Comparison of ENCODE assay signal across 4 cellular contexts in genomic region chr4:54597714-54598113, GRCh38.
DNase-seq lines count a peak whose midpoint lies in the region; ATAC-seq, FAIRE-seq and TF ChIP-seq lines count a peak whose summit lies in the region.
"Not testable (repeated sequence)": the region's sequence is repeated elsewhere in the genome, so short reads cannot be mapped to it uniquely, and the experiment has no call there.

No MANE protein-coding gene starts in this region.

- WGBS in GM23248 (ENCODE audit: low coverage in 1 of 2, low lambda C conversion rate in 2 of 2, missing lambda C conversion rate in 2 of 2), 2 experiments = 70 to 76% methylated on average over 7 of the region's 7 CpGs
- 59% methylated on average over 7 of the region's 7 CpGs for WGBS in K562 (ENCODE audit: insufficient coverage, low coverage, missing lambda C conversion rate)

- not testable (repeated sequence) for H3K79me2 ChIP-seq in GM23248 (ENCODE audit: insufficient read depth); K562 (ENCODE audit: control insufficient read depth, insufficient read depth, low read length)

- not testable (repeated sequence) for TF ChIP-seq POLR2A in K562 (conservative IDR thresholded peaks at IDR 0.05)

- BruUV-seq in K562 (replicated peaks; lab: Mats Ljungman, UMichigan) = not testable (repeated sequence)

- not testable (repeated sequence) for H3K4me1 ChIP-seq in GM23248 (ENCODE audit: insufficient read depth); K562 (replicated peaks in 1 of 2; ENCODE audit: control insufficient read depth in 2 of 2, insufficient read depth in 2 of 2, low read length in 2 of 2)

- not testable (repeated sequence) for H3K9ac ChIP-seq in GM23248; K562 (ENCODE audit: insufficient read depth in 1 of 2, low read depth in 2 of 2, low read length in 2 of 2)

- not testable (repeated sequence) for H4K20me1 ChIP-seq in GM23248 (ENCODE audit: insufficient read depth); K562 (replicated peaks; ENCODE audit: control insufficient read depth, insufficient read depth, low read length)

- not testable (repeated sequence) for H2AFZ ChIP-seq in GM23248; K562 (ENCODE audit: low read depth, low read length)

- not testable (repeated sequence) for ATAC-seq in K562

- POLR2A ChIA-PET in K562 (lab: Yijun Ruan, JAX) = not testable (repeated sequence)

- in situ Hi-C loops in GM23248 (cut with MboI); K562 (cut with MboI): not testable (repeated sequence)

- H3K27me3 ChIP-seq in GM23248 (replicated peaks; ENCODE audit: insufficient read depth); K562 (ENCODE audit: control insufficient read depth in 2 of 2, insufficient read depth in 2 of 2, low read length in 2 of 2): not testable (repeated sequence)

- not testable (repeated sequence) for TF ChIP-seq RAD21 in K562 (CRISPR knock-in tag; conservative IDR thresholded peaks at IDR 0.05 in 1 of 2, IDR thresholded peaks at IDR 0.05 in 1 of 2)

- intact Hi-C loops in K562 (cut with micrococcal nuclease) = not testable (repeated sequence)

- not testable (repeated sequence) for H3F3A ChIP-seq in GM23248 (ENCODE audit: insufficient read depth)

- CTCF ChIA-PET in K562 (lab: Yijun Ruan, JAX; ENCODE audit: low intra/inter-chr PET ratio) = not testable (repeated sequence)

- H3K4me3 ChIP-seq in GM23248, K562: not testable (repeated sequence)

- TF ChIP-seq CTCF in K562 (IDR thresholded peaks at IDR 0.05 in 2 of 3, conservative IDR thresholded peaks at IDR 0.05 in 1 of 3; ENCODE audit: insufficient read depth in 2 of 3, low read depth in 1 of 3, low read length in 3 of 3) = not testable (repeated sequence)

- H3K4me2 ChIP-seq in GM23248 (ENCODE audit: unreplicated experiment); K562 (ENCODE audit: insufficient read depth, low read length): not testable (repeated sequence)

- DNase-seq in EH (ENCODE audit: low read depth) (peak; percentile 11), GM23248 (peak; percentile 3), MV-4-11 (lab: John Stamatoyannopoulos, UW) (peak; percentile 14)
- not testable (repeated sequence) for DNase-seq in K562 (ENCODE audit: extremely low read depth in 1 of 4, low spot score in 3 of 4)

- H3K36me3 ChIP-seq in GM23248 (ENCODE audit: low read depth); K562 (ENCODE audit: control insufficient read depth, insufficient read depth, low read length): not testable (repeated sequence)

- H3K9me3 ChIP-seq in GM23248 (ENCODE audit: low read depth); K562 (replicated peaks; ENCODE audit: control insufficient read depth, insufficient read depth, low read depth, low read length): not testable (repeated sequence)

- not testable (repeated sequence) for FAIRE-seq in K562 (lab: Jason Lieb, UNC)

- TF ChIP-seq EP300 in K562 (IDR thresholded peaks at IDR 0.05; ENCODE audit: low read length) = not testable (repeated sequence)

- not testable (repeated sequence) for H3K27ac ChIP-seq in GM23248; K562 (ENCODE audit: extremely low read depth, low read depth, low read length)

- H3K9me2 ChIP-seq in GM23248 (ENCODE audit: insufficient read depth) = not testable (repeated sequence)

- H3K9me1 ChIP-seq in K562 (ENCODE audit: control insufficient read depth, insufficient read depth, low read length) = not testable (repeated sequence)

TF ChIP-seq in K562, 482 proteins besides CTCF, POLR2A, EP300 and RAD21:
- TF ChIP-seq EGR1 (conservative IDR thresholded peaks at IDR 0.05) (peak; percentile 65), FOSL1 (tag; conservative IDR thresholded peaks at IDR 0.05) (peak; percentile 31; the same call in 1 of the 2 replicates), KDM1A (IDR thresholded peaks at IDR 0.05) (peak; percentile 25 to 53; a peak in 3 of 4 replicates)
- TF ChIP-seq, protein P1, sequence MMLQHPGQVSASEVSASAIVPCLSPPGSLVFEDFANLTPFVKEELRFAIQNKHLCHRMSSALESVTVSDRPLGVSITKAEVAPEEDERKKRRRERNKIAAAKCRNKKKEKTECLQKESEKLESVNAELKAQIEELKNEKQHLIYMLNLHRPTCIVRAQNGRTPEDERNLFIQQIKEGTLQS (IDR thresholded peaks at IDR 0.05) = peak; percentile 38; the same call in 1 of the 2 replicates
- TF ChIP-seq, protein P1 (CRISPR knock-in tag; conservative IDR thresholded peaks at IDR 0.05) = not testable (repeated sequence)
